Comparison of ENCODE assay signal across 13 cellular contexts in the genomic region with DNA sequence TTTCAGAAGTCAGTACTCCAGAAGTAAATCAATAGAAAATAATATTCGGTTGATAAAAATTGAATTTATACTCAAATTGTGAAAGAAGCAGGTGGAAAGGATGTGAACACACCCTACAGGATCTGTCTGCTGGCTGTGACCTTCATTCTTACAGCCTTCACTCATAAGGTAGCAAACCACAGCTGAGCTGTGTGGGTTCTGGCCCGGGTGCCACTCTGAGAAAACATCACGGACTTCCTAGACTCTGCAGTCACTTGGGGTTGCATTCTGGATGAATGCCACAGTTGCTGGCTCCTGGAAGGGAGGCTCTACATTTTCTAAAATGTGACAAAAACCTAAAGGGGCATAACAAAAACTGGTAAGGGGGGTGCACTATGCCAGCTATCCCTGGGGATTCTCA. TPM values are rescaled to one million over a fixed set of nuclear protein-coding genes. Genes with fewer than 3 reads are reported as not detected.
A peak's percentile ranks its signal among the peaks of the same experiment; 100 is the strongest.
DNase-seq lines count a peak whose midpoint lies in the region; ATAC-seq and TF ChIP-seq lines count a peak whose summit lies in the region.
"Had no signal": no experiment of that assay in that cellular context is flagged by ENCODE, and none has a peak within 500 bp of the region (broad histone marks: within the 10 kb centered on the region; RNA-seq: fewer than 3 reads in every experiment).

No MANE protein-coding gene starts in this region.

- H3K9me3 ChIP-seq in left ventricle myocardium inferior (replicated peaks) = no peaks in the 10 kb centered on the region
- no peaks in the 10 kb centered on the region for H3K9me3 ChIP-seq in right cardiac atrium (ENCODE audit: control insufficient read depth, low read length)
- H3K9me3 ChIP-seq in colonic mucosa = no peaks in the 10 kb centered on the region
- H3K9me3 ChIP-seq: BE2C, uterus had no signal

- peaks cover 81% of the 10 kb centered on the region for H3K4me1 ChIP-seq in left ventricle myocardium inferior
- H3K4me1 ChIP-seq in right cardiac atrium (ENCODE audit: control insufficient read depth, insufficient read depth, low read length) = peaks cover 2% of the 10 kb centered on the region
- H3K4me1 ChIP-seq in colonic mucosa = no peaks in the 10 kb centered on the region

- TF ChIP-seq CTCF in left ventricle myocardium inferior (IDR thresholded peaks at IDR 0.05; ENCODE audit: borderline replicate concordance) = no peak
- TF ChIP-seq CTCF in colonic mucosa (IDR thresholded peaks at IDR 0.05) = no peak

- H3K27me3 ChIP-seq in left ventricle myocardium inferior (ENCODE audit: low read depth) (no peaks in the 10 kb centered on the region), right cardiac atrium (ENCODE audit: control insufficient read depth, insufficient read depth) (no peaks in the 10 kb centered on the region), colonic mucosa (no peaks in the 10 kb centered on the region)
- H3K27me3 ChIP-seq: BE2C, uterus had no signal

- H3K27ac ChIP-seq in left ventricle myocardium inferior (replicated peaks) (peak overlapping the region; percentile 87), right cardiac atrium (ENCODE audit: low read length) (no peak overlapping the region), colonic mucosa (no peak overlapping the region)
- H3K27ac ChIP-seq: uterus, WERI-Rb-1 had no signal

- H3K36me3 ChIP-seq in left ventricle myocardium inferior (no peaks in the 10 kb centered on the region), colonic mucosa (no peaks in the 10 kb centered on the region)
- H3K36me3 ChIP-seq: BE2C, uterus, WERI-Rb-1 had no signal

- intact Hi-C loops in left ventricle myocardium inferior (cut with micrococcal nuclease) (no loop called here), right cardiac atrium (cut with DNase I) (no loop called here), colonic mucosa (cut with DNase I) (loop anchor here (2.0 to 10.0 kb wide), 2 partner anchors 49 to 143 kb away; no protein-coding TSS in a partner anchor)

- no peak for DNase-seq in left ventricle myocardium inferior
- no peak for DNase-seq in right cardiac atrium
- DNase-seq in RPMI7951 (ENCODE audit: low read depth) = peak; percentile 3
- DNase-seq in glomerular visceral epithelial cell (ENCODE audit: extremely low spot score) = peak; percentile 77
- no peak for DNase-seq in GF-D8 (lab: John Stamatoyannopoulos, UW)
- no peak for DNase-seq in colonic mucosa
- DNase-seq: NCI-H187 treated with DMSO at 0.1 percent for 48 hours, NCI-H446 treated with DMSO at 0.1 percent for 48 hours, uterus had no signal

- H3K4me3 ChIP-seq in left ventricle myocardium inferior = no peak overlapping the region
- H3K4me3 ChIP-seq in right cardiac atrium (ENCODE audit: low read length) = no peak overlapping the region
- H3K4me3 ChIP-seq in colonic mucosa = no peak overlapping the region
- H3K4me3 ChIP-seq: GM12878, uterus had no signal

- ATAC-seq in right cardiac atrium (no peak), GM18909 (IDR thresholded peaks at IDR 0.05; ENCODE audit: poor library complexity, unreplicated experiment) (no peak)

- no peak overlapping the region for H3K9ac ChIP-seq in colonic mucosa (ENCODE audit: low read depth in 2 of 2, low read length in 2 of 2)

- WGBS in right cardiac atrium = 48% methylated on average over 3 of the region's 3 CpGs

RNA-seq across cellular contexts. Expression of a gene that starts 36.0 kb away (rescaled TPM):
- total RNA-seq in left ventricle myocardium inferior (674 TPM), right cardiac atrium (100 to 1,000 TPM; 385 to 462 (median 426) TPM), colonic mucosa (100 to 1,000 TPM; 118 to 131 TPM)
- 149 TPM for polyA plus RNA-seq in right cardiac atrium
- total RNA-seq in RPMI7951 (2014; rRNA removed; shearing (Covaris generic)) = 0.20 and 0.24 TPM in 2 replicates

Comparison
In these comparisons a context has a peak if more than half of its experiments do, and no peak if none do; other contexts are left out.
1. DNase-seq: peak in RPMI7951 (single experiment) and glomerular visceral epithelial cell (single experiment); none in left ventricle myocardium inferior (single experiment), right cardiac atrium (0 of 3), GF-D8 (single experiment) and colonic mucosa (single experiment).
2. RNA of a gene that starts 36.0 kb away (total RNA-seq): 674 TPM in left ventricle myocardium inferior (single experiment), 385 to 462 TPM in right cardiac atrium and 118 to 131 TPM in colonic mucosa; 0.20 to 0.24 TPM in RPMI7951; every median in the first group is over 10 times any median in the second.